In the genomic region with DNA sequence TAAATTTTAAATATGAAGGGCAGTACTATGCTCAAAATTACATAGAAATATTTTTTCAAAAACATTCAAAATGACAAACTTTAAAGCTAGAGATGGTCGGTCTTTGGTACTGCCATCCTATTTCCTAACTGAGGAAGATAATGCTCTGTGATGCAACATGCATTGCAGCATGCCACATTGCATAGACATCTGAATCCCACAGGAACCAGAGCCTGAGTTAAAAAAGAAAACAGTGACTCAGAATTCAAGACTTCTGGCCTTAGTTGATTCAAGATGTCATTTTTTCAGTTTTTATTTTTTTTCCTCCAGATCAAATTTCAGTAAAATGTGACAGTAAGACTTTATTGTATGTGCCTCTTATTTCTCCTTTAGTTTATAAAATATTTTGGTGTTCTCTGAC, we compare ENCODE assay signal across 11 cellular contexts. TPM values are rescaled to one million over a fixed set of nuclear protein-coding genes. Genes with fewer than 3 reads are reported as not detected.
DNase-seq lines count a peak whose midpoint lies in the region; ATAC-seq and TF ChIP-seq lines count a peak whose summit lies in the region.
"Had no signal": no experiment of that assay in that cellular context is flagged by ENCODE, and none has a peak within 500 bp of the region (broad histone marks: within the 10 kb centered on the region; RNA-seq: fewer than 3 reads in every experiment).

No MANE protein-coding gene starts in this region.

- no peaks in the 10 kb centered on the region for H3K79me2 ChIP-seq in smooth muscle cell (ENCODE audit: low read depth)

- TF ChIP-seq CTCF in HFFc6 (IDR thresholded peaks at IDR 0.05), result no peak
- no peak for TF ChIP-seq CTCF in smooth muscle cell (IDR thresholded peaks at IDR 0.05; ENCODE audit: borderline replicate concordance, insufficient read depth, poor library complexity, severe bottlenecking)
- no peak for TF ChIP-seq CTCF in WERI-Rb-1 (IDR thresholded peaks at IDR 0.05; ENCODE audit: low read depth, low read length)

- no peak overlapping the region for H3K4me3 Mint-ChIP-seq in HFFc6
- H3K4me3 Mint-ChIP-seq in activated T-cell treated with anti-CD3 and anti-CD28 coated beads, Interleukin-2, amount 50 U/mL, for 72 hours, result no peak overlapping the region
- H3K4me3 Mint-ChIP-seq: central memory CD8-positive, alpha-beta T cell had no signal

- peaks cover 10% of the 10 kb centered on the region; the same call in 1 of the 2 replicates for H3K4me1 Mint-ChIP-seq in HFFc6 (ENCODE audit: low read depth)
- H3K4me1 Mint-ChIP-seq in activated T-cell treated with anti-CD3 and anti-CD28 coated beads, Interleukin-2, amount 50 U/mL, for 72 hours (ENCODE audit: low read depth), result peaks cover 6% of the 10 kb centered on the region
- H3K4me1 Mint-ChIP-seq: central memory CD8-positive, alpha-beta T cell had no signal

- WGBS in smooth muscle cell (ENCODE audit: low lambda C conversion rate), result 19% methylated on average over 1 of the region's 1 CpG

- H3K27me3 Mint-ChIP-seq in HFFc6 (ENCODE audit: insufficient read depth), result no peaks in the 10 kb centered on the region
- H3K27me3 Mint-ChIP-seq in activated T-cell treated with anti-CD3 and anti-CD28 coated beads, Interleukin-2, amount 50 U/mL, for 72 hours (ENCODE audit: low read depth), result no peaks in the 10 kb centered on the region
- H3K27me3 Mint-ChIP-seq: progenitor cell of endocrine pancreas had no signal

- DNase-seq in HFFc6 (peak; percentile 69), RKO (ENCODE audit: low spot score) (peak; percentile 3), fibroblast of peridontal ligament (ENCODE audit: extremely low read depth) (peak; percentile 99), smooth muscle cell (lab: John Stamatoyannopoulos, UW; ENCODE audit: unreplicated experiment) (no peak), WERI-Rb-1 (no peak)
- no peak for DNase-seq in stimulated activated CD4-positive, alpha-beta T cell treated with anti-CD3 and anti-CD28 coated beads, Interleukin-2, amount 100 ng/mL, for 24 hours
- no peak for DNase-seq in activated T-cell treated with anti-CD3 and anti-CD28 coated beads, Interleukin-2, amount 50 U/mL, for 72 hours
- DNase-seq: islet precursor cell had no signal

- H3K4me1 ChIP-seq in smooth muscle cell (ENCODE audit: low read depth), result no peaks in the 10 kb centered on the region

- no peak overlapping the region for H2AFZ ChIP-seq in smooth muscle cell (ENCODE audit: low read depth)

- peaks cover 5% of the 10 kb centered on the region for H3F3A ChIP-seq in smooth muscle cell (ENCODE audit: low read depth)

- peaks cover 10% of the 10 kb centered on the region; the same call in 1 of the 2 replicates for H3K9me3 Mint-ChIP-seq in HFFc6
- no peaks in the 10 kb centered on the region for H3K9me3 Mint-ChIP-seq in activated T-cell treated with anti-CD3 and anti-CD28 coated beads, Interleukin-2, amount 50 U/mL, for 72 hours
- H3K9me3 Mint-ChIP-seq: central memory CD8-positive, alpha-beta T cell had no signal

- H3K27ac ChIP-seq in smooth muscle cell (ENCODE audit: low read depth), result peak overlapping the region; percentile 83
- no peak overlapping the region for H3K27ac ChIP-seq in WERI-Rb-1
- H3K27ac ChIP-seq: SJSA1 had no signal

- no peaks in the 10 kb centered on the region for H3K9me3 ChIP-seq in smooth muscle cell (replicated peaks; ENCODE audit: low read depth)
- H3K9me3 ChIP-seq in WERI-Rb-1 (ENCODE audit: severe bottlenecking), result no peaks in the 10 kb centered on the region
- H3K9me3 ChIP-seq: SJSA1 had no signal

- no peaks in the 10 kb centered on the region for H4K20me1 ChIP-seq in smooth muscle cell (ENCODE audit: low read depth)

- ATAC-seq in activated T-cell treated with anti-CD3 and anti-CD28 coated beads, Interleukin-2, amount 50 U/mL, for 72 hours (replicated peaks in 1 of 2), result no peak

- H3K36me3 ChIP-seq in smooth muscle cell (ENCODE audit: low read depth), result no peaks in the 10 kb centered on the region
- H3K36me3 ChIP-seq in WERI-Rb-1, result no peaks in the 10 kb centered on the region
- H3K36me3 ChIP-seq: SJSA1 had no signal

- no peak overlapping the region for H3K27ac Mint-ChIP-seq in HFFc6
- H3K27ac Mint-ChIP-seq in activated T-cell treated with anti-CD3 and anti-CD28 coated beads, Interleukin-2, amount 50 U/mL, for 72 hours, result no peak overlapping the region
- H3K27ac Mint-ChIP-seq: progenitor cell of endocrine pancreas had no signal

- H3K4me3 ChIP-seq in smooth muscle cell (no peak overlapping the region), WERI-Rb-1 (ENCODE audit: low read depth, low read length) (no peak overlapping the region)
- H3K4me3 ChIP-seq: SJSA1 had no signal

- no peaks in the 10 kb centered on the region for H3K27me3 ChIP-seq in smooth muscle cell (ENCODE audit: low read depth)
- H3K27me3 ChIP-seq in WERI-Rb-1 (ENCODE audit: insufficient read depth, low read depth, severe bottlenecking), result no peaks in the 10 kb centered on the region
- H3K27me3 ChIP-seq: SJSA1 had no signal

- H3K4me2 ChIP-seq in smooth muscle cell, result peak overlapping the region; percentile 20

- H3K36me3 Mint-ChIP-seq in HFFc6 (ENCODE audit: low read depth), result 0 out of 2 replicates have a peak, but pooled peaks cover 4% of the 10 kb centered on the region
- H3K36me3 Mint-ChIP-seq in activated T-cell treated with anti-CD3 and anti-CD28 coated beads, Interleukin-2, amount 50 U/mL, for 72 hours (ENCODE audit: insufficient read depth in 2 of 2), result no peaks in the 10 kb centered on the region

- no peak overlapping the region for H3K9ac ChIP-seq in smooth muscle cell (ENCODE audit: low read depth)

RNA-seq across cellular contexts. Expression of gene TP63, which starts 33.1 kb away (rescaled TPM):
- not detected for total RNA-seq in HFFc6 (2021; fragmentation: NEBNext Ultra II Directional; extraction: Animal tissue kit (Norgen Biotek cat#: 25700))
- total RNA-seq in smooth muscle cell, result 25.1 and 27.1 TPM in 2 replicates
- 1.9 and 11.1 TPM in 2 replicates for polyA plus RNA-seq in smooth muscle cell
- total RNA-seq in activated T-cell treated with anti-CD3 and anti-CD28 coated beads, Interleukin-2, amount 50 U/mL, for 72 hours, result 1 to 10 TPM; 1.6 to 2.3 TPM
- total RNA-seq: SJSA1 had no signal

Comparison
In these comparisons a context has a peak if more than half of its experiments do, and no peak if none do; other contexts are left out.
1. DNase-seq: peak in HFFc6 (single experiment), RKO (single experiment) and fibroblast of peridontal ligament (single experiment); none in smooth muscle cell (single experiment), stimulated activated CD4-positive, alpha-beta T cell treated with anti-CD3 and anti-CD28 coated beads, Interleukin-2, amount 100 ng/mL, for 24 hours (0 of 2), WERI-Rb-1 (single experiment) and activated T-cell treated with anti-CD3 and anti-CD28 coated beads, Interleukin-2, amount 50 U/mL, for 72 hours (0 of 2).